Comparison of ENCODE assay signal across 25 cellular contexts in the genomic region with DNA sequence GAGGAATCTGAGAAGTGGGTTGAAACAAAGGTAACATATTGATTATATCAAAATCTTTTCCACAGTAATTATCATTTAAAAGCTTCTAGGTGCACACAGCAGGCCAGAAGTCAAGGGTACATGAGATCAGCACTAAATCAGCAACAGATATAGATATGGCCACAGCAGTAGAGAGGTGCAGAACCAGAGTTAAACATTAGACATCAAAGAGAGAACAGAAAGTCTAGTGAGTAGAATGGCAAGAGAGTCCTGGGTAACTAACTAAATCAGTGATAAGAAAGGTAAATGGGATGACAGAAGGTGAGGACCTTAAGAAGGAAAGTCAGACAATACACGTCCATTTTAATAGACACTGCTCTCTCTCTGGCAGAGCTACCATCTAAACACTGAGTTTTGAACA.
A peak's percentile ranks its signal among the peaks of the same experiment; 100 is the strongest.
DNase-seq lines count a peak whose midpoint lies in the region; ATAC-seq, FAIRE-seq and TF ChIP-seq lines count a peak whose summit lies in the region.
"Had no signal": no experiment of that assay in that cellular context is flagged by ENCODE, and none has a peak within 500 bp of the region (broad histone marks: within the 10 kb centered on the region; RNA-seq: fewer than 3 reads in every experiment).

No MANE protein-coding gene starts in this region.

- H3K27me3 ChIP-seq in HepG2 (ENCODE audit: control insufficient read depth in 1 of 2, insufficient read depth in 2 of 2, low read length in 2 of 2): no peaks in the 10 kb centered on the region
- no peaks in the 10 kb centered on the region for H3K27me3 ChIP-seq in right lobe of liver
- H3K27me3 ChIP-seq in PC-9 (ENCODE audit: insufficient read depth, low read depth): no peaks in the 10 kb centered on the region
- H3K27me3 ChIP-seq: BLaER1 had no signal

- no peak overlapping the region for H3K4me3 Mint-ChIP-seq in mesothelial cell of epicardium
- H3K4me3 Mint-ChIP-seq: CD4-positive, CD25-positive, alpha-beta regulatory T cell; IgD-negative memory B cell had no signal

- H2AFZ ChIP-seq in HepG2 (ENCODE audit: low read length): no peak overlapping the region
- H2AFZ ChIP-seq in PC-9: 0 out of 2 replicates have a peak overlapping the region, but pooled peaks have one; percentile 35

- no peak for TF ChIP-seq POLR2A in HepG2 (IDR thresholded peaks at IDR 0.05; ENCODE audit: insufficient read depth in 1 of 2, low read depth in 2 of 2, low read length in 2 of 2)
- TF ChIP-seq POLR2A in right lobe of liver (IDR thresholded peaks at IDR 0.05): no peak

- H3K4me3 ChIP-seq in HepG2 (replicated peaks in 1 of 3; ENCODE audit: insufficient read depth in 1 of 3, low read depth in 2 of 3, low read length in 3 of 3) (no peak overlapping the region), right lobe of liver (no peak overlapping the region), PC-9 (no peak overlapping the region)
- H3K4me3 ChIP-seq: BLaER1 had no signal

- no peak overlapping the region for H3K9ac ChIP-seq in HepG2 (ENCODE audit: insufficient read depth, low read depth, low read length)
- H3K9ac ChIP-seq: BLaER1, KMS-11 had no signal

- no peak overlapping the region for H3K27ac Mint-ChIP-seq in mesothelial cell of epicardium
- H3K27ac Mint-ChIP-seq: CD4-positive, CD25-positive, alpha-beta regulatory T cell; IgD-negative memory B cell had no signal

- ATAC-seq in HepG2: no peak
- no peak for ATAC-seq in right lobe of liver
- ATAC-seq in HG03175 (IDR thresholded peaks at IDR 0.05; ENCODE audit: unreplicated experiment): peak; percentile 55
- ATAC-seq in GM21390 (IDR thresholded peaks at IDR 0.05; ENCODE audit: unreplicated experiment): no peak
- ATAC-seq: Panc1 had no signal

- H3K36me3 ChIP-seq in HepG2 (replicated peaks in 1 of 2; ENCODE audit: control insufficient read depth in 1 of 2, insufficient read depth in 2 of 2, low read length in 2 of 2): no peaks in the 10 kb centered on the region
- H3K36me3 ChIP-seq in right lobe of liver: no peaks in the 10 kb centered on the region
- no peaks in the 10 kb centered on the region for H3K36me3 ChIP-seq in PC-9 (ENCODE audit: low read depth)
- H3K36me3 ChIP-seq: BLaER1 had no signal

- no peaks in the 10 kb centered on the region for H3K27me3 Mint-ChIP-seq in mesothelial cell of epicardium (ENCODE audit: low read depth)
- H3K27me3 Mint-ChIP-seq: CD4-positive, CD25-positive, alpha-beta regulatory T cell; IgD-negative memory B cell had no signal

- FAIRE-seq in HepG2 (lab: Jason Lieb, UNC): no peak
- FAIRE-seq: D721Med, GM19239, H1, HTR-8/SVneo had no signal

- no peaks in the 10 kb centered on the region for H3F3A ChIP-seq in PC-9 (ENCODE audit: insufficient read depth, low read depth)

- H3K9me2 ChIP-seq in PC-9 (ENCODE audit: insufficient read depth): no peaks in the 10 kb centered on the region

- H3K27ac ChIP-seq in HepG2 (ENCODE audit: extremely low read length, insufficient read depth, low read length) (no peak overlapping the region), right lobe of liver (no peak overlapping the region), PC-9 (no peak overlapping the region)
- H3K27ac ChIP-seq: 22Rv1, BLaER1, KMS-11 had no signal

- no TSS peak for BruUV-seq in HepG2 (replicated peaks; lab: Mats Ljungman, UMichigan)
- BruUV-seq in PC-9 (replicated peaks; lab: Mats Ljungman, UMichigan): no TSS peak

- CTCF ChIA-PET in HepG2 (lab: Yijun Ruan, JAX; ENCODE audit: low intra/inter-chr PET ratio, low total read pairs) (no interaction called here), PC-9 (lab: Charles Lee) (no interaction called here)

- no peaks in the 10 kb centered on the region for H3K4me1 ChIP-seq in HepG2 (ENCODE audit: insufficient read depth, low read length)
- no peaks in the 10 kb centered on the region for H3K4me1 ChIP-seq in right lobe of liver
- H3K4me1 ChIP-seq in PC-9 (replicated peaks; ENCODE audit: insufficient read depth): no peaks in the 10 kb centered on the region
- H3K4me1 ChIP-seq: BLaER1 had no signal

- WGBS in HepG2 (ENCODE audit: low lambda C conversion rate): 6% methylated on average over 1 of the region's 1 CpG
- 29% methylated on average over 1 of the region's 1 CpG for WGBS in right lobe of liver (ENCODE audit: insufficient coverage, low coverage, low lambda C conversion rate, missing lambda C conversion rate)

- no peaks in the 10 kb centered on the region for H3K36me3 Mint-ChIP-seq in mesothelial cell of epicardium
- H3K36me3 Mint-ChIP-seq: CD4-positive, CD25-positive, alpha-beta regulatory T cell; IgD-negative memory B cell had no signal

- H4K20me1 ChIP-seq in HepG2 (ENCODE audit: insufficient read depth, low read length): no peaks in the 10 kb centered on the region
- no peaks in the 10 kb centered on the region for H4K20me1 ChIP-seq in PC-9 (ENCODE audit: insufficient read depth)
- H4K20me1 ChIP-seq: BLaER1 had no signal

- intact Hi-C loops in HepG2 (cut with micrococcal nuclease; ENCODE audit: unreplicated experiment) (no loop called here), right lobe of liver (cut with DNase I) (no loop called here), PC-9 (cut with micrococcal nuclease; ENCODE audit: unreplicated experiment) (no loop called here)

- in situ Hi-C loops in HepG2 (cut with HindIII; ENCODE audit: extremely low pct_ligation_motif_present, low pct_unique_long_range_greater_than_20kb): no loop called here

- TF ChIP-seq EP300 in HepG2 (IDR thresholded peaks at IDR 0.05; ENCODE audit: low read depth in 2 of 2, low read length in 2 of 2) (no peak), HepG2 (CRISPR knock-in tag; IDR thresholded peaks at IDR 0.05; ENCODE audit: borderline replicate concordance) (no peak)

- DNase-seq in HepG2 (ENCODE audit: low spot score) (no peak), right lobe of liver (no peak), PC-9 (no peak), mesothelial cell of epicardium (ENCODE audit: low spot score in 2 of 2, unreplicated experiment in 2 of 2) (no peak), islet precursor cell (no peak)
- DNase-seq: CD4-positive, CD25-positive, alpha-beta regulatory T cell; HCEC 1CT; MM.1S; NCI-H2029 treated with DMSO at 0.1 percent for 48 hours; NCI-H446 treated with DMSO at 0.1 percent for 48 hours; NCI-H526; NCI-H82; SHP77 treated with DMSO at 0.1 percent for 48 hours; T-helper 1 cell had no signal

- H3K9me3 Mint-ChIP-seq in mesothelial cell of epicardium: no peaks in the 10 kb centered on the region
- H3K9me3 Mint-ChIP-seq: IgD-negative memory B cell had no signal

- POLR2A ChIA-PET in HepG2 (lab: Yijun Ruan, JAX): no interaction called here
- POLR2A ChIA-PET in PC-9 (lab: Charles Lee; ENCODE audit: unreplicated experiment): no interaction called here

- TF ChIP-seq RAD21 in HepG2 (CRISPR knock-in tag; IDR thresholded peaks at IDR 0.05): no peak

- H3K4me1 Mint-ChIP-seq in mesothelial cell of epicardium: peaks cover 13% of the 10 kb centered on the region
- H3K4me1 Mint-ChIP-seq: IgD-negative memory B cell had no signal

- H3K79me2 ChIP-seq in HepG2 (ENCODE audit: insufficient read depth, low read length) (no peaks in the 10 kb centered on the region), PC-9 (ENCODE audit: low read depth) (no peaks in the 10 kb centered on the region)

- H3K4me2 ChIP-seq in HepG2 (ENCODE audit: low read depth, low read length): no peak overlapping the region
- no peak overlapping the region for H3K4me2 ChIP-seq in PC-9
- H3K4me2 ChIP-seq: BLaER1, KMS-11 had no signal

- no peak for TF ChIP-seq CTCF in HepG2 (CRISPR knock-in tag; IDR thresholded peaks at IDR 0.05)
- no peak for TF ChIP-seq CTCF in right lobe of liver (IDR thresholded peaks at IDR 0.05)
- no peak for TF ChIP-seq CTCF in PC-9 (conservative IDR thresholded peaks at IDR 0.05)
- no peak for TF ChIP-seq CTCF in mesothelial cell of epicardium (IDR thresholded peaks at IDR 0.05; ENCODE audit: unreplicated experiment)

- H3K9me3 ChIP-seq in HepG2 (ENCODE audit: low read length) (no peaks in the 10 kb centered on the region), right lobe of liver (no peaks in the 10 kb centered on the region), PC-9 (ENCODE audit: insufficient read depth, low read depth) (peaks cover 7% of the 10 kb centered on the region; the same call in 1 of the 2 replicates)
- H3K9me3 ChIP-seq: BLaER1 had no signal

TF ChIP-seq in HepG2, 621 proteins besides CTCF, POLR2A, EP300 and RAD21:
- TF ChIP-seq NONO (IDR thresholded peaks at IDR 0.05): no peak
- TF ChIP-seq NONO (CRISPR knock-in tag; conservative IDR thresholded peaks at IDR 0.05): no peak
- 0 out of 2 replicates have a peak, but pooled peaks have one; percentile 24 for TF ChIP-seq RBAK (CRISPR knock-in tag; IDR thresholded peaks at IDR 0.05)
